In the genomic region with DNA sequence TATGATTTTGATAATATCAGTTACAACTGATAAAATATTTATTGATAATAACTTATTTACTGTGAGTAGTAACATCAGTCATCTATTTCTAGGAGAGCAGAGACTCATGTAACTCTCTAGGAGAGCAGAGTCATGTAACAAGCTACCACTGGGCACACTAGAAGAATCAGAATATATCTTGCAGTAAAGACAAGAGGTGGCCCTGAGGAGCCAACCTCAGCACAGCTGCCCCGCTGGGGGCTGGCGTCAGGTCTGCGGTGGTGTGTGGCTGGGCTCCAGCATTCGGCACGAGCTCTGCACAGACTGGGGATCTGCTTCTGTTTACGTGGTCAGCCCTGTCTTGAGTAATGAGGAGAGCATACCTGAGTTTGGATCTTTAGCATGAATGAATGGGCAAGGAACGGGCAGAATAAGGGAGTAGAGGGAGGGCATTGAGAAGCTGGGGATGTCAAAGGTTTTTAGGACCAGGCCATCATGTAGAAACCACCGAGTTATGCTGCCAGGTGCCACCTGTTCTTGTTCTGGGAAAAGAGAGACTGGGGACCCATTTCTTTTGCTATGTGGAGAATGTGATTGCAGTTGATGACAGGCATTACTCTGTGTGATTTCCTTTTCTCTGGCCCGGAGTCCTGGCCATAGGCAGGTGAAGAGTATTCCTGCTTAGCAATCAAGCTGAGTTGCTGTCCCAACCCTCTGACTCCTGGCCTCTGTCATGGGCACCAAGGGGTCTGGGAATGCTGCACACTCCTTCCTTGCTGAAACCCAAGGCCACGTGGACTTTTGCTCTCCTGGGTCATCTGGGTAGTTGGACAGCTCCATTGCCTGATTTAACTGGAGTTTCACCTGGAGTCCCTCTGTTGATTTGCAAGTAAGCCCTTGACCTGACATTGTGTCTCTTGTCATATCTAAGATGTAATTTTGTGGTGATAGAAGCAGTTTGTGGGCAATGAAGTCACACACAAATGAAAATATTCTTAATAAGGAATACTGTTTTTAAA, we compare ENCODE assay signal across 30 cellular contexts. TPM values are rescaled to one million over a fixed set of nuclear protein-coding genes. Genes with fewer than 3 reads are reported as not detected.
A peak's percentile ranks its signal among the peaks of the same experiment; 100 is the strongest.
DNase-seq lines count a peak whose midpoint lies in the region; ATAC-seq, FAIRE-seq and TF ChIP-seq lines count a peak whose summit lies in the region.
"Had no signal": no experiment of that assay in that cellular context is flagged by ENCODE, and none has a peak within 500 bp of the region (broad histone marks: within the 10 kb centered on the region; RNA-seq: fewer than 3 reads in every experiment).

No MANE protein-coding gene starts in this region.

- no peak for TF ChIP-seq POLR2A in K562 (conservative IDR thresholded peaks at IDR 0.05)

- TF ChIP-seq RAD21 in K562 (CRISPR knock-in tag; conservative IDR thresholded peaks at IDR 0.05 in 1 of 2, IDR thresholded peaks at IDR 0.05 in 1 of 2): no peak

- H3K4me3 ChIP-seq in K562: no peak overlapping the region
- H3K4me3 ChIP-seq: BLaER1, PC-9, SJSA1 had no signal

- DNase-seq in NCI-H146 (lab: John Stamatoyannopoulos, UW) (peak; percentile 1), NCI-H146 treated with DMSO at 0.1 percent for 48 hours (lab: John Stamatoyannopoulos, UW; ENCODE audit: unreplicated experiment) (no peak), HEK293T (ENCODE audit: extremely low spot score) (peak; percentile 33), K562 (ENCODE audit: extremely low read depth in 1 of 4, low spot score in 3 of 4) (no peak), germinal center (ENCODE audit: low spot score) (no peak)
- DNase-seq: ACHN; CD4-positive, CD25-positive, alpha-beta regulatory T cell; HFFc6; Karpas-422; NCI-H1092; NCI-H1417 treated with DMSO at 0.1 percent for 48 hours; NCI-H187 treated with DMSO at 0.1 percent for 48 hours; NCI-H2171 treated with DMSO at 0.1 percent for 48 hours; NCI-H345; NCI-H510A treated with DMSO at 0.1 percent for 48 hours; NCI-H748 treated with DMSO at 0.1 percent for 48 hours; Right ventricle myocardium superior; T-helper 1 cell had no signal

- H3K4me2 ChIP-seq in K562 (ENCODE audit: insufficient read depth, low read length): no peak overlapping the region
- H3K4me2 ChIP-seq: BLaER1, PC-9 had no signal

- POLR2A ChIA-PET in HEK293T (lab: Yijun Ruan, JAX): no interaction called here
- POLR2A ChIA-PET in K562 (lab: Yijun Ruan, JAX): no interaction called here

- no peaks in the 10 kb centered on the region for H3K27me3 ChIP-seq in K562 (ENCODE audit: control insufficient read depth in 2 of 2, insufficient read depth in 2 of 2, low read length in 2 of 2)
- H3K27me3 ChIP-seq: BLaER1, SJSA1 had no signal

- WGBS in K562 (ENCODE audit: insufficient coverage, low coverage, missing lambda C conversion rate): 71% methylated on average over 10 of the region's 10 CpGs

- no peak overlapping the region for H3K9ac ChIP-seq in K562 (ENCODE audit: insufficient read depth in 1 of 2, low read depth in 2 of 2, low read length in 2 of 2)
- H3K9ac ChIP-seq: BLaER1 had no signal

- ATAC-seq in K562 (peak; percentile 44; the same call in 2 of the 3 replicates), HG02970 (IDR thresholded peaks at IDR 0.05; ENCODE audit: low FRiP score, unreplicated experiment) (no peak), HG03139 (IDR thresholded peaks at IDR 0.05; ENCODE audit: unreplicated experiment) (no peak), GM19395 (IDR thresholded peaks at IDR 0.05; ENCODE audit: unreplicated experiment) (no peak)

- no peak overlapping the region; the same call in 1 of the 2 replicates for H2AFZ ChIP-seq in K562 (ENCODE audit: low read depth, low read length)
- H2AFZ ChIP-seq: PC-9 had no signal

- no peak overlapping the region for H3K27ac ChIP-seq in K562 (ENCODE audit: extremely low read depth, low read depth, low read length)
- H3K27ac ChIP-seq: 22Rv1, BLaER1, PC-9, SJSA1 had no signal

- no peaks in the 10 kb centered on the region for H3K79me2 ChIP-seq in K562 (ENCODE audit: control insufficient read depth, insufficient read depth, low read length)

- H3K4me1 ChIP-seq in K562 (replicated peaks in 1 of 2; ENCODE audit: control insufficient read depth in 2 of 2, insufficient read depth in 2 of 2, low read length in 2 of 2): peaks cover 7 to 16% of the 10 kb centered on the region in 2 experiments; a peak in 4 of 5 replicates
- H3K4me1 ChIP-seq: BLaER1, SJSA1 had no signal

- BruUV-seq in K562 (replicated peaks; lab: Mats Ljungman, UMichigan): no TSS peak

- TF ChIP-seq EP300 in K562 (IDR thresholded peaks at IDR 0.05; ENCODE audit: low read length): no peak

- in situ Hi-C loops in K562 (cut with MboI): no loop called here

- no peaks in the 10 kb centered on the region for H3K9me1 ChIP-seq in K562 (ENCODE audit: control insufficient read depth, insufficient read depth, low read length)

- H3K9me3 ChIP-seq in K562 (replicated peaks; ENCODE audit: control insufficient read depth, insufficient read depth, low read depth, low read length): peaks cover 10% of the 10 kb centered on the region
- H3K9me3 ChIP-seq: SJSA1 had no signal

- CTCF ChIA-PET in HEK293T (lab: Yijun Ruan, JAX) (no interaction called here), K562 (lab: Yijun Ruan, JAX; ENCODE audit: low intra/inter-chr PET ratio) (no interaction called here)

- intact Hi-C loops in K562 (cut with micrococcal nuclease): loop anchor here (5.0 kb wide), 1 partner anchor 52 kb away; the partner anchor contains the start of gene HEPHL1

- H4K20me1 ChIP-seq in K562 (replicated peaks; ENCODE audit: control insufficient read depth, insufficient read depth, low read length): no peaks in the 10 kb centered on the region
- H4K20me1 ChIP-seq: BLaER1 had no signal

- TF ChIP-seq CTCF in K562 (IDR thresholded peaks at IDR 0.05 in 2 of 3, conservative IDR thresholded peaks at IDR 0.05 in 1 of 3; ENCODE audit: insufficient read depth in 2 of 3, low read depth in 1 of 3, low read length in 3 of 3): no peak; a peak in 1 of 6 replicates

- H3K36me3 ChIP-seq in K562 (ENCODE audit: control insufficient read depth, insufficient read depth, low read length): no peaks in the 10 kb centered on the region
- H3K36me3 ChIP-seq: BLaER1, SJSA1 had no signal

- no peak for FAIRE-seq in K562 (lab: Jason Lieb, UNC)
- FAIRE-seq: D721Med, G401.6, H1 had no signal

TF ChIP-seq in HEK293T, 16 proteins besides CTCF, POLR2A, EP300 and RAD21 (continues in another document):
- TF ChIP-seq FOXK2 (IDR thresholded peaks at IDR 0.05) (no peak), ZNF384 (IDR thresholded peaks at IDR 0.05) (no peak), HDGF (IDR thresholded peaks at IDR 0.05; ENCODE audit: borderline replicate concordance) (no peak), L3MBTL2 (conservative IDR thresholded peaks at IDR 0.05) (no peak), FOXA1 (IDR thresholded peaks at IDR 0.05) (no peak), FOXM1 (IDR thresholded peaks at IDR 0.05; ENCODE audit: borderline replicate concordance) (no peak), TARDBP (IDR thresholded peaks at IDR 0.05) (no peak), SUZ12 (IDR thresholded peaks at IDR 0.05) (no peak), SP1 (IDR thresholded peaks at IDR 0.05) (no peak)
- TF ChIP-seq, protein P1, sequence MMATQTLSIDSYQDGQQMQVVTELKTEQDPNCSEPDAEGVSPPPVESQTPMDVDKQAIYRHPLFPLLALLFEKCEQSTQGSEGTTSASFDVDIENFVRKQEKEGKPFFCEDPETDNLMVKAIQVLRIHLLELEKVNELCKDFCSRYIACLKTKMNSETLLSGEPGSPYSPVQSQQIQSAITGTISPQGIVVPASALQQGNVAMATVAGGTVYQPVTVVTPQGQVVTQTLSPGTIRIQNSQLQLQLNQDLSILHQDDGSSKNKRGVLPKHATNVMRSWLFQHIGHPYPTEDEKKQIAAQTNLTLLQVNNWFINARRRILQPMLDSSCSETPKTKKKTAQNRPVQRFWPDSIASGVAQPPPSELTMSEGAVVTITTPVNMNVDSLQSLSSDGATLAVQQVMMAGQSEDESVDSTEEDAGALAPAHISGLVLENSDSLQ (IDR thresholded peaks at IDR 0.05): no peak

TF ChIP-seq in K562, 482 proteins besides CTCF, POLR2A, EP300 and RAD21:
- no peak for TF ChIP-seq ARID2 (IDR thresholded peaks at IDR 0.05)

RNA-seq across cellular contexts. Expression of gene HEPHL1, which starts 50.9 kb away (rescaled TPM):
- total RNA-seq in K562 (2011; cell fraction: chromatin; rRNA removed; ENCODE audit: low replicate concordance): not detected in 2 replicates
- not detected in 2 replicates for total RNA-seq in K562 (2011; cell fraction: nucleolus; rRNA removed)
- not detected in 2 replicates for total RNA-seq in K562 (2011; cell fraction: nucleoplasm; rRNA removed)
- total RNA-seq in K562 (2014; rRNA removed): not detected in 2 replicates
- total RNA-seq in K562 (2014; rRNA removed; fragmentation: Illumina TruSeq; extraction: Trizol): not detected in 2 replicates
- 0.04 TPM in 1 of 2 replicates, not detected in the other for total RNA-seq in K562 (2015; rRNA removed; fragmentation: Illumina TruSeq; extraction: Trizol)
- total RNA-seq in K562 (2021): not detected in 2 replicates
- 0.01 TPM in 1 of 2 replicates, not detected in the other for polyA plus RNA-seq in K562 (2011; rRNA removed)
- 0.01 TPM in 1 of 2 replicates, not detected in the other for polyA plus RNA-seq in K562 (2011; cell fraction: cytosol; rRNA removed)
- not detected in 2 replicates for polyA plus RNA-seq in K562 (2011; cell fraction: nucleus; rRNA removed)
- 0.01 TPM in 2 replicates for polyA plus RNA-seq in K562 (2012)
- not detected in 2 replicates for polyA plus RNA-seq in K562 (2014; fragmentation: Illumina TruSeq; extraction: Trizol)
- not detected for polyA plus RNA-seq in K562 (2014; fragmentation: Nextera tagmentation; extraction: Ambion mirVana)
- 0.01 TPM in 1 of 2 replicates, not detected in the other for polyA plus RNA-seq in K562 (2014; rRNA removed)
- polyA minus RNA-seq in K562 (2011; rRNA and poly(A)+ RNA removed): not detected in 2 replicates
- polyA minus RNA-seq in K562 (2011; cell fraction: cytosol; rRNA and poly(A)+ RNA removed): not detected in 2 replicates
- polyA minus RNA-seq in K562 (2011; cell fraction: nucleus; rRNA and poly(A)+ RNA removed): not detected in 2 replicates
- total RNA-seq: CD4-positive, CD25-positive, alpha-beta regulatory T cell; Daoy; HFFc6; PC-9; Right ventricle myocardium superior; RPMI7951; SJSA1 had no signal
- polyA plus RNA-seq: CD4-positive, CD25-positive, alpha-beta regulatory T cell had no signal

Comparison
In these comparisons a context has a peak if more than half of its experiments do, and no peak if none do; other contexts are left out.
1. DNase-seq: peak in NCI-H146 (single experiment) and HEK293T (single experiment); none in NCI-H146 treated with DMSO at 0.1 percent for 48 hours (single experiment), K562 (0 of 4) and germinal center (single experiment).